13 cellular contexts compared by ENCODE assay signal in the genomic region with DNA sequence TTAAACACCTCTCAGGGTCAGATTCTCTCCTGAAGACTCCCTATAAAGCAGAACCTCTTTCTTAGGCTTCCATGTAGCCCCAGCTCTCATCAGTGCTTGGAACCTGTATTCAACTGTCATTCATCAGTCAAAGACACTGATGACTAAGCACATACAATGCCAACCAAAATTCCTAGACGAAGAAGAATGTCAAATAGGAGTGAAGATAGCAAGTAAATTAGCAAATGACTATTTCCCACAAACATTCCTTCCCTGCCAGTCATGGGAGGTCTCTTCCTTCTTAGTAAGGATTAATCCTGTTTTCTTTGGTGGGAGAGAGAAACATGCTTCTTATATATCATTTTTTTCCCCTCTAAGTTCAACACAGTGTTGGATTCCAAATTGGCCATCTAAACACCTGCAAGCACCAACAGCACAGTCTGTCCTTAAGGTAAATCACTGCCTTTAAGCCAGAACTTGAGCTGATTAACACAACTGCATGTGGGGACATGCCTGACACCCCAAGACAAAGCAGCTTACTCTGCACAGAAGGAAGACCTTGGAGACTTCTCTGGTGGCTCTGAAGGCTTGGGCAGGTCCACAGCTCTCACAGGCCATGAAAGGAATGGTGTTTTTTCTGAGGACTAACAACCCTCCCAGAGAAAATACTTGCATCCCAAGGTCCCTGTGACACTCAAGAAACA. TPM values are rescaled to one million over a fixed set of nuclear protein-coding genes. Genes with fewer than 3 reads are reported as not detected.
DNase-seq lines count a peak whose midpoint lies in the region; ATAC-seq and TF ChIP-seq lines count a peak whose summit lies in the region.
"Had no signal": no experiment of that assay in that cellular context is flagged by ENCODE, and none has a peak within 500 bp of the region (broad histone marks: within the 10 kb centered on the region; RNA-seq: fewer than 3 reads in every experiment).

No MANE protein-coding gene starts in this region.

- BruUV-seq in PC-3 (replicated peaks; lab: Mats Ljungman, UMichigan), result no TSS peak

- TF ChIP-seq CTCF in PC-3 (conservative IDR thresholded peaks at IDR 0.05; ENCODE audit: low read depth, low read length), result no peak

- H3K9me3 ChIP-seq in PC-3 (ENCODE audit: low read length) (peaks cover 10% of the 10 kb centered on the region; the same call in 1 of the 2 replicates), mesodermal cell (ENCODE audit: control insufficient read depth, low read length) (no peaks in the 10 kb centered on the region)

- no peaks in the 10 kb centered on the region for H3K79me2 ChIP-seq in PC-3 (ENCODE audit: low read length)

- no peaks in the 10 kb centered on the region for H4K20me1 ChIP-seq in PC-3 (ENCODE audit: low read length)

- H3K4me3 ChIP-seq in PC-3 (ENCODE audit: low read length), result 0 out of 2 replicates have a peak overlapping the region, but pooled peaks have one; percentile 8
- no peak overlapping the region for H3K4me3 ChIP-seq in mesodermal cell (ENCODE audit: extremely low read depth, insufficient read depth, low read length, poor library complexity, severe bottlenecking)
- H3K4me3 ChIP-seq: stomach had no signal

- ATAC-seq in PC-3 (peak; percentile 83), HG02571 (IDR thresholded peaks at IDR 0.05; ENCODE audit: unreplicated experiment) (no peak)

- H3K27me3 ChIP-seq in PC-3 (ENCODE audit: low read length), result no peaks in the 10 kb centered on the region
- H3K27me3 ChIP-seq: stomach had no signal

- H3K9ac ChIP-seq in PC-3 (ENCODE audit: low read length), result peak overlapping the region; percentile 45; the same call in 1 of the 2 replicates

- H3K27ac ChIP-seq in PC-3 (ENCODE audit: low read length) (peak overlapping the region; percentile 92), mesodermal cell (ENCODE audit: low read depth, low read length, severe bottlenecking) (peak overlapping the region; percentile 84)
- H3K27ac ChIP-seq: stomach had no signal

- intact Hi-C loops in PC-3 (cut with micrococcal nuclease), result no loop called here

- no peak overlapping the region for H2AFZ ChIP-seq in PC-3 (ENCODE audit: low read length)

- CTCF ChIA-PET in PC-3 (lab: Charles Lee), result no interaction called here

- H3K36me3 ChIP-seq in PC-3 (ENCODE audit: low read depth, low read length), result peaks cover 6% of the 10 kb centered on the region
- H3K36me3 ChIP-seq in mesodermal cell (ENCODE audit: control insufficient read depth, insufficient read depth, low read length), result no peaks in the 10 kb centered on the region
- H3K36me3 ChIP-seq: stomach had no signal

- no peaks in the 10 kb centered on the region for H3F3A ChIP-seq in PC-3 (ENCODE audit: low read length, unreplicated experiment)

- WGBS in mesodermal cell (ENCODE audit: insufficient coverage in 2 of 2), 2 experiments, result no CpG with 5 or more reads among the region's 1 CpG

- no peaks in the 10 kb centered on the region for H3K9me2 ChIP-seq in PC-3 (replicated peaks; ENCODE audit: low read length)

- POLR2A ChIA-PET in PC-3 (lab: Charles Lee; ENCODE audit: unreplicated experiment), result interaction anchor here (0.6 to 0.7 kb wide), 2 partner anchors 22 to 77 kb away, joined by 4 to 7 read pairs; no protein-coding TSS in a partner anchor

- H3K4me1 ChIP-seq in PC-3 (ENCODE audit: insufficient read depth, low read length) (peaks cover 36% of the 10 kb centered on the region), mesodermal cell (ENCODE audit: control insufficient read depth, insufficient read depth, low read length, poor library complexity, severe bottlenecking) (peaks cover 16% of the 10 kb centered on the region)
- H3K4me1 ChIP-seq: stomach had no signal

- H3K4me2 ChIP-seq in PC-3 (ENCODE audit: low read length), result peak overlapping the region; percentile 62

- DNase-seq in Daoy (ENCODE audit: low read depth) (peak; percentile 89), PC-3 (peak; percentile 95), dermis blood vessel endothelial cell (peak; percentile 86), NCI-H524 treated with DMSO at 0.1 percent for 48 hours (lab: John Stamatoyannopoulos, UW) (no peak), NCI-H2081 treated with DMSO at 0.1 percent for 48 hours (lab: John Stamatoyannopoulos, UW) (no peak), anterior cingulate cortex (lab: John Stamatoyannopoulos, UW) (no peak)
- DNase-seq: activated naive CD4-positive, alpha-beta T cell treated with Interleukin-2 at 50 U/mL for 16 hours; Calu3; SIG-M5; stomach had no signal

RNA-seq across cellular contexts. Expression of a gene that starts 47.5 kb away (rescaled TPM):
- 29.8 and 33.8 TPM in 2 replicates for total RNA-seq in Daoy (2014; rRNA removed; shearing (Covaris generic))
- total RNA-seq in PC-3 (2014; rRNA removed) (80.8 and 83.8 TPM in 2 replicates), dermis blood vessel endothelial cell (25.5 and 37.1 TPM in 2 replicates)
- polyA plus RNA-seq in mesodermal cell (2013, experiment 1 of 2), result 11.3 TPM
- polyA plus RNA-seq in mesodermal cell (2013, experiment 2 of 2), result 7.1 TPM
- polyA plus RNA-seq: IgD-negative memory B cell had no signal

Comparison
In these comparisons a context has a peak if more than half of its experiments do, and no peak if none do; other contexts are left out.
1. DNase-seq: peak in Daoy (single experiment), PC-3 (single experiment) and dermis blood vessel endothelial cell (single experiment); none in NCI-H524 treated with DMSO at 0.1 percent for 48 hours (single experiment), NCI-H2081 treated with DMSO at 0.1 percent for 48 hours (single experiment) and anterior cingulate cortex (0 of 58).